ENCODE assay signal across 29 cellular contexts in the genomic region with DNA sequence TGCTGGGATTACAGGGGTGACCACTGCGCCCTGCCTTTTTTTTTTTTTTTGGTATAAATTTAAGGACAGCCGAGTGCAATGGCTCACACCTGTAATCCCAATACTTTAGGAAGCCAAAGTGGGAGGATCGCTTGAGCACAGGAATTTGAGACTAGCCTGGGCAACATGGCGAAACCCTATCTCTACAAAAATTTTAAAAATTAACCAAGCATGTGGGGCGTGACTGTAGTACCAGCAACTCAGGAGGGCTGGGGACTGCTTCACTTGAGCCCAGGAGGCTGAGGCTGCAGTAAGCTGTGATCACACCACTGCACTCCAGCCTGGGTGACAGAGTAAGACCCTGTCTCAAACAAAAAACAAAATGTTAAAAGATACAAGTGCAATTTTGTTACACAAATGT. TPM values are rescaled to one million over a fixed set of nuclear protein-coding genes. Genes with fewer than 3 reads are reported as not detected.
"Had no signal": no experiment of that assay in that cellular context is flagged by ENCODE, and none has a peak within 500 bp of the region (broad histone marks: within the 10 kb centered on the region; RNA-seq: fewer than 3 reads in every experiment).

No MANE protein-coding gene starts in this region.

- H3K4me1 Mint-ChIP-seq: mesothelial cell of epicardium had no signal

- ATAC-seq: effector memory CD8-positive, alpha-beta T cell; esophagus mucosa; gastrocnemius medialis; heart left ventricle; left colon; left lung; left ventricle myocardium superior; lower lobe of right lung; mucosa of descending colon had no signal

- H3K36me3 Mint-ChIP-seq: mesothelial cell of epicardium had no signal

- H3K27ac Mint-ChIP-seq: dendritic cell treated with granulocyte-macrophage colony-stimulating factor and Interleukin-4, amounts not matched to agents 40 ng/mL and 50 ng/mL, for 4 days; effector memory CD8-positive, alpha-beta T cell; endodermal cell; immature natural killer cell; mesothelial cell of epicardium had no signal

- H3K4me3 Mint-ChIP-seq: dendritic cell treated with granulocyte-macrophage colony-stimulating factor and Interleukin-4, amounts not matched to agents 40 ng/mL and 50 ng/mL, for 4 days; effector memory CD8-positive, alpha-beta T cell; endodermal cell; immature natural killer cell; mesothelial cell of epicardium; naive B cell had no signal

- H3K9me3 Mint-ChIP-seq: dendritic cell treated with granulocyte-macrophage colony-stimulating factor and Interleukin-4, amounts not matched to agents 40 ng/mL and 50 ng/mL, for 4 days; effector memory CD8-positive, alpha-beta T cell; endodermal cell; immature natural killer cell; mesothelial cell of epicardium; naive B cell had no signal

- DNase-seq: colonic mucosa; cortex of kidney; effector CD8-positive, alpha-beta T cell; effector memory CD8-positive, alpha-beta T cell; endodermal cell; erythroblast; esophagus squamous epithelium; foreskin fibroblast; foreskin melanocyte; gastrocnemius medialis; heart left ventricle; hypothalamus; immature natural killer cell; islet precursor cell; kidney; kidney glomerular epithelial cell; left colon; left lung; left ventricle myocardium superior; lower lobe of right lung; mesenchymal stem cell; mucosa of descending colon; naive B cell had no signal

- H3K27me3 Mint-ChIP-seq: dendritic cell treated with granulocyte-macrophage colony-stimulating factor and Interleukin-4, amounts not matched to agents 40 ng/mL and 50 ng/mL, for 4 days; effector memory CD8-positive, alpha-beta T cell; naive B cell had no signal

RNA-seq across cellular contexts. Expression of gene GRIK5, which starts 27.5 kb away (rescaled TPM):
- total RNA-seq: dermis microvascular lymphatic vessel endothelial cell, lung microvascular endothelial cell had no signal
- polyA plus RNA-seq: immature natural killer cell had no signal

RNA-seq across cellular contexts. Expression of gene POU2F2, which starts 34.8 kb away (rescaled TPM):
- total RNA-seq: hepatocyte had no signal
